In genomic region chr2:174326880-174327558, GRCh38 we compare ENCODE assay signal across 8 cellular contexts. TPM values are rescaled to one million over a fixed set of nuclear protein-coding genes. Genes with fewer than 3 reads are reported as not detected.
DNase-seq lines count a peak whose midpoint lies in the region; ATAC-seq, FAIRE-seq and TF ChIP-seq lines count a peak whose summit lies in the region.

No MANE protein-coding gene starts in this region.

- intact Hi-C loops in activated T-helper 2 cell treated with anti-CD3 and anti-CD28 coated beads, Interferon-gamma antibody, Interleukin-2, Interleukin-4, amounts not matched to agents 10 μg/mL and 5 μg/mL and 100 μg/mL, durations not matched to agents 14 hours and 24 hours and 36 hours (cut with micrococcal nuclease), result loop anchor here (2.0 to 10.0 kb wide), 2 partner anchors 14 to 192 kb away; no protein-coding TSS in a partner anchor
- intact Hi-C loops in kidney (cut with DNase I), result no loop called here

- no peak overlapping the region for H3K27ac Mint-ChIP-seq in activated T-helper 2 cell treated with anti-CD3 and anti-CD28 coated beads, Interferon-gamma antibody, Interleukin-2, Interleukin-4, amounts not matched to agents 10 μg/mL and 5 μg/mL and 100 μg/mL, durations not matched to agents 14 hours and 24 hours and 36 hours
- H3K27ac Mint-ChIP-seq in stimulated activated naive CD8-positive, alpha-beta T cell treated with anti-CD3 and anti-CD28 coated beads, Interleukin-15, amount 100 ng/mL, for 72 hours, result no peak overlapping the region

- H3K27me3 Mint-ChIP-seq in activated T-helper 2 cell treated with anti-CD3 and anti-CD28 coated beads, Interferon-gamma antibody, Interleukin-2, Interleukin-4, amounts not matched to agents 10 μg/mL and 5 μg/mL and 100 μg/mL, durations not matched to agents 14 hours and 24 hours and 36 hours (ENCODE audit: low read depth), result peaks cover 89% of the 10 kb centered on the region
- H3K27me3 Mint-ChIP-seq in stimulated activated naive CD8-positive, alpha-beta T cell treated with anti-CD3 and anti-CD28 coated beads, Interleukin-15, amount 100 ng/mL, for 72 hours, result peaks cover 100% of the 10 kb centered on the region

- H3K36me3 ChIP-seq in iPS-15b (ENCODE audit: control insufficient read depth, insufficient read depth, low read length) (no peaks in the 10 kb centered on the region), kidney (ENCODE audit: control insufficient read depth in 1 of 2, insufficient read depth in 2 of 2, low read length in 2 of 2) (no peaks in the 10 kb centered on the region)

- peak; percentile 62 for ATAC-seq in stimulated activated naive CD8-positive, alpha-beta T cell treated with anti-CD3 and anti-CD28 coated beads, Interleukin-15, amount 100 ng/mL, for 72 hours
- no peak for ATAC-seq in GM19035 (IDR thresholded peaks at IDR 0.05; ENCODE audit: unreplicated experiment)

- H3K4me1 ChIP-seq in iPS-15b (ENCODE audit: control insufficient read depth, insufficient read depth, low read length), result peaks cover 28% of the 10 kb centered on the region
- H3K4me1 ChIP-seq in kidney (ENCODE audit: control insufficient read depth in 1 of 2, insufficient read depth in 1 of 2, low read depth in 1 of 2, low read length in 2 of 2), result peaks cover 6 to 8% of the 10 kb centered on the region in 2 donors

- H3K9me3 Mint-ChIP-seq in activated T-helper 2 cell treated with anti-CD3 and anti-CD28 coated beads, Interferon-gamma antibody, Interleukin-2, Interleukin-4, amounts not matched to agents 10 μg/mL and 5 μg/mL and 100 μg/mL, durations not matched to agents 14 hours and 24 hours and 36 hours, result no peaks in the 10 kb centered on the region
- no peaks in the 10 kb centered on the region for H3K9me3 Mint-ChIP-seq in stimulated activated naive CD8-positive, alpha-beta T cell treated with anti-CD3 and anti-CD28 coated beads, Interleukin-15, amount 100 ng/mL, for 72 hours

- DNase-seq in NCI-H82 (lab: John Stamatoyannopoulos, UW), result peak; percentile 62
- DNase-seq in NCI-H82 treated with DMSO at 0.1 percent for 48 hours (lab: John Stamatoyannopoulos, UW; ENCODE audit: unreplicated experiment), result no peak
- no peak for DNase-seq in activated T-helper 2 cell treated with anti-CD3 and anti-CD28 coated beads, Interferon-gamma antibody, Interleukin-2, Interleukin-4, amounts not matched to agents 10 μg/mL and 5 μg/mL and 100 μg/mL, durations not matched to agents 14 hours and 24 hours and 36 hours (ENCODE audit: low spot score)
- DNase-seq in stimulated activated naive CD8-positive, alpha-beta T cell treated with anti-CD3 and anti-CD28 coated beads, Interleukin-15, amount 100 ng/mL, for 72 hours, result no peak
- DNase-seq in kidney, result no peak
- no peak for DNase-seq in T1000 (lab: John Stamatoyannopoulos, UW)

- FAIRE-seq in kidney (lab: Jason Lieb, UNC), result no peak

- H3K4me3 ChIP-seq in iPS-15b (ENCODE audit: low read depth, low read length) (peak overlapping the region; percentile 72), kidney (ENCODE audit: low read length in 2 of 2) (no peak overlapping the region)

- peaks cover 68% of the 10 kb centered on the region for H3K27me3 ChIP-seq in iPS-15b (ENCODE audit: control insufficient read depth, insufficient read depth, low read length)

- peak overlapping the region; percentile 55 for H3K4me3 Mint-ChIP-seq in activated T-helper 2 cell treated with anti-CD3 and anti-CD28 coated beads, Interferon-gamma antibody, Interleukin-2, Interleukin-4, amounts not matched to agents 10 μg/mL and 5 μg/mL and 100 μg/mL, durations not matched to agents 14 hours and 24 hours and 36 hours (ENCODE audit: low read depth)
- H3K4me3 Mint-ChIP-seq in stimulated activated naive CD8-positive, alpha-beta T cell treated with anti-CD3 and anti-CD28 coated beads, Interleukin-15, amount 100 ng/mL, for 72 hours, result peak overlapping the region; percentile 80 to 85

- H3K9ac ChIP-seq in iPS-15b (ENCODE audit: low read depth, low read length) (no peak overlapping the region), kidney (ENCODE audit: low read length in 2 of 2) (no peak overlapping the region)

- TF ChIP-seq CTCF in kidney (IDR thresholded peaks at IDR 0.05; ENCODE audit: borderline replicate concordance, extremely low read depth, insufficient read depth), result no peak

- H3K27ac ChIP-seq in kidney (ENCODE audit: low read depth in 2 of 2, low read length in 2 of 2), result no peak overlapping the region

- H3K36me3 Mint-ChIP-seq in activated T-helper 2 cell treated with anti-CD3 and anti-CD28 coated beads, Interferon-gamma antibody, Interleukin-2, Interleukin-4, amounts not matched to agents 10 μg/mL and 5 μg/mL and 100 μg/mL, durations not matched to agents 14 hours and 24 hours and 36 hours (ENCODE audit: low read depth), result peaks cover 3% of the 10 kb centered on the region

- no peaks in the 10 kb centered on the region for H3K9me3 ChIP-seq in iPS-15b (ENCODE audit: control insufficient read depth, insufficient read depth, low read length)
- H3K9me3 ChIP-seq in kidney (ENCODE audit: control insufficient read depth in 1 of 2, low read length in 2 of 2), result no peaks in the 10 kb centered on the region

- H3K4me1 Mint-ChIP-seq in activated T-helper 2 cell treated with anti-CD3 and anti-CD28 coated beads, Interferon-gamma antibody, Interleukin-2, Interleukin-4, amounts not matched to agents 10 μg/mL and 5 μg/mL and 100 μg/mL, durations not matched to agents 14 hours and 24 hours and 36 hours (ENCODE audit: low read depth), result peaks cover 18% of the 10 kb centered on the region
- peaks cover 39% of the 10 kb centered on the region for H3K4me1 Mint-ChIP-seq in stimulated activated naive CD8-positive, alpha-beta T cell treated with anti-CD3 and anti-CD28 coated beads, Interleukin-15, amount 100 ng/mL, for 72 hours

RNA-seq across cellular contexts. Expression of gene SP9, which starts 7.7 kb away (rescaled TPM):
- not detected in 2 replicates for total RNA-seq in activated T-helper 2 cell treated with anti-CD3 and anti-CD28 coated beads, Interferon-gamma antibody, Interleukin-2, Interleukin-4, amounts not matched to agents 10 μg/mL and 5 μg/mL and 100 μg/mL, durations not matched to agents 14 hours and 24 hours and 36 hours
- total RNA-seq in kidney, result not detected
- not detected for polyA plus RNA-seq in kidney (ENCODE audit: insufficient read depth, low read depth, low replicate concordance)
